Comparison of ENCODE assay signal across 1 cellular context in genomic region chr6:145169726-145170125, GRCh38.
TF ChIP-seq lines count a peak whose summit lies in the region.

No MANE protein-coding gene starts in this region.

TF ChIP-seq in GM23338, 12 proteins besides CTCF, POLR2A, EP300 and RAD21:
- TF ChIP-seq NANOG (IDR thresholded peaks at IDR 0.05; ENCODE audit: borderline replicate concordance) (no peak), ZNF331 (CRISPR knock-in tag; IDR thresholded peaks at IDR 0.05; ENCODE audit: low read depth) (no peak), EZH2 (IDR thresholded peaks at IDR 0.05; ENCODE audit: low read depth, unreplicated experiment) (no peak), POLR2AphosphoS5 (IDR thresholded peaks at IDR 0.05; ENCODE audit: low read depth) (no peak), CREB1 (CRISPR knock-in tag; IDR thresholded peaks at IDR 0.05; ENCODE audit: low read depth) (no peak)
TF ChIP-seq in GM23338: peak in this region for 0.
